Comparison of ENCODE assay signal across 34 cellular contexts in the genomic region with DNA sequence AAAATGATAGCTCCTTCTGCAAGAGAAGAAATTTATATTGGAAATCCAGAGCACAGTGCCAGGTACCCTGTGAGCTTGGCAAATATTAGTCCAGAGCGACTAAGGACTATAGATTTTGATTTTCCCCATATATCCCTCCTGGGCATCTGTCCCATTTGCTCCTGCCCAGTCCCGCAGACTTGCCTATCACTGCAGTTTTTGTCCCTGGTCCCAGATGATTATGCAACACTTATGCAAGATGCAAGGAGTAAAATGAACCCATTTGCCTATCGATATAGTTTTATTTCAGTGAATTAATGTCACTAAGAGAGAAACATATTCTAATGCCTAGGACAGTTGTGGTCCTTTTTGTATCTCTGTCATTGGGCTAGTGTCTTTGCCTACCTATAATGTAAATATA.
"Had no signal": no experiment of that assay in that cellular context is flagged by ENCODE, and none has a peak within 500 bp of the region (broad histone marks: within the 10 kb centered on the region; RNA-seq: fewer than 3 reads in every experiment).

No MANE protein-coding gene starts in this region.

- H3K27ac ChIP-seq: adrenal gland, body of pancreas, cardiac muscle cell, left lung, pancreas, prostate gland had no signal

- H3K36me3 ChIP-seq: adrenal gland, cardiac muscle cell, heart left ventricle, left lung, pancreas, prostate gland, sigmoid colon, vagina had no signal

- H3K4me1 ChIP-seq: body of pancreas, pancreas, prostate gland had no signal

- H3K4me3 ChIP-seq: adrenal gland, body of pancreas, cardiac muscle cell, heart left ventricle, left lung, pancreas, prostate gland, sigmoid colon, smooth muscle cell, vagina had no signal

- ATAC-seq: body of pancreas; effector memory CD8-positive, alpha-beta T cell; heart left ventricle; left lung; pancreas; stimulated activated memory B cell treated with anti-CD40 and anti-IgM and Interleukin-4, amounts not matched to agents 10 μg/mL and 1 μg/mL and 100 μg/mL, for 72 hours had no signal

- H3K9me3 ChIP-seq: adrenal gland, body of pancreas, heart left ventricle, left lung, pancreas, prostate gland, sigmoid colon, vagina had no signal

- FAIRE-seq: pancreas had no signal

- DNase-seq: activated CD4-positive, alpha-beta memory T cell treated with anti-CD3 and anti-CD28 coated beads for 36 hours; activated CD4-positive, alpha-beta T cell treated with anti-CD3 and anti-CD28 coated beads, Interleukin-2, amount 10 ng/mL, durations not matched to agents 24 days and 14 days; activated CD4-positive, CD25-positive, alpha-beta regulatory T cell treated with anti-CD3 and anti-CD28 coated beads, Interleukin-2, amount 50 U/mL, for 72 hours; activated CD8-positive, alpha-beta memory T cell treated with anti-CD3 and anti-CD28 coated beads, Interleukin-2, amount 50 U/mL, for 4 hours; activated effector memory CD4-positive, alpha-beta T cell treated with anti-CD3 and anti-CD28 coated beads, Interleukin-2, amount 50 U/mL, for 16 hours; activated naive CD4-positive, alpha-beta T cell treated with anti-CD3 and anti-CD28 coated beads for 36 hours; activated naive CD8-positive, alpha-beta T cell treated with anti-CD3 and anti-CD28 coated beads for 36 hours; activated T-cell treated with anti-CD3 and anti-CD28 coated beads, Interleukin-2, amount 50 U/mL, for 1 hour; adrenal gland; aorta; body of pancreas; cortex of kidney; effector memory CD8-positive, alpha-beta T cell; erythroblast; heart left ventricle; hypothalamus; left lung; mammary epithelial cell; naive B cell; pancreas; retina; sigmoid colon; stimulated activated CD4-positive, alpha-beta T cell treated with anti-CD3 and anti-CD28 coated beads, Interleukin-1b, Interleukin-23, amount 100 ng/mL, for 48 hours; stimulated activated CD4-positive, alpha-beta T cell treated with anti-CD3 and anti-CD28 coated beads, Interleukin-4, amount 100 ng/mL, for 4 hours; stimulated activated CD8-positive, alpha-beta memory T cell treated with anti-CD3 and anti-CD28 coated beads, Interleukin-4, amount 100 ng/mL, for 48 hours; stimulated activated naive CD8-positive, alpha-beta T cell treated with anti-CD3 and anti-CD28 coated beads, Interleukin-15, amount 100 ng/mL, for 72 hours; substantia nigra; T-helper 17 cell; T1000 had no signal

- H3K27me3 ChIP-seq: adrenal gland, body of pancreas, cardiac muscle cell, sigmoid colon, vagina had no signal

- H3K4me2 ChIP-seq: smooth muscle cell had no signal
